8 cellular contexts compared by ENCODE assay signal in the genomic region with DNA sequence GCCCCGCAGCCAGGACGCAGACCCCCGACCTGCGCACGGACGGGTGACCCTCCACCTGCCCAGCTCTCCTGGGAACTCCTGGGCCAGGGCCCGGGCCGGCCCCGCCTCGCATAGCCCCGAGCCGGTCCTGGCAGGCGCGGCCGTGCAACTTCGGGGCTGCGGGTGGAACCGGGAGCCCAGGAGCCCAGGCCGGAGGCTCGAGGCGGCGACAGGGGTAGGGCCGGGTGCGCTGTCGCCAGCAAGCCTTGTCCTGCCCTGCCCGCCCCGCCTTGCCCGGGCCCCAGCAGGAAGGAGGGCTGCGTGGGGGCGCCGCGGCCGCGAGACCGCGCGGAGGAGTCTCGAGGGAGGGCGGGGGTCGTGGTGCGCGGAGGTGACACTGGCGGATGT. TPM values are rescaled to one million over a fixed set of nuclear protein-coding genes. Genes with fewer than 3 reads are reported as not detected.
DNase-seq lines count a peak whose midpoint lies in the region; TF ChIP-seq lines count a peak whose summit lies in the region.

No MANE protein-coding gene starts in this region.

- no CpG with 5 or more reads among the region's 43 CpGs for WGBS in trophoblast cell (ENCODE audit: extremely low coverage, insufficient coverage, insufficient read length)

- H2AK5ac ChIP-seq in trophoblast cell (ENCODE audit: low read length), result peak overlapping the region; percentile 56

- peak overlapping the region; percentile 66 to 89 (median 84) for H3K27ac ChIP-seq in Peyer's patch
- peak overlapping the region; percentile 69 for H3K27ac ChIP-seq in trophoblast cell (ENCODE audit: low read depth, low read length)

- no peak overlapping the region for H2BK12ac ChIP-seq in trophoblast cell (ENCODE audit: low read length)

- peaks cover 41% of the 10 kb centered on the region for H3K36me3 Mint-ChIP-seq in activated T-cell treated with anti-CD3 and anti-CD28 coated beads, Interleukin-2, amount 50 U/mL, for 24 hours (ENCODE audit: low read depth)

- no peaks in the 10 kb centered on the region for H3K27me3 ChIP-seq in Peyer's patch
- no peaks in the 10 kb centered on the region for H3K27me3 ChIP-seq in trophoblast cell (ENCODE audit: insufficient read depth, low read length)

- no peak for TF ChIP-seq POLR2A in Peyer's patch (IDR thresholded peaks at IDR 0.05)

- peak overlapping the region; percentile 87 for H3K4ac ChIP-seq in trophoblast cell (ENCODE audit: low read depth, low read length)

- peak overlapping the region; percentile 90 for H3K4me2 ChIP-seq in trophoblast cell (ENCODE audit: low read length)

- H2BK120ac ChIP-seq in trophoblast cell (ENCODE audit: insufficient read depth, low read length, poor library complexity), result peak overlapping the region; percentile 23

- peak overlapping the region; percentile 99 for H4K12ac ChIP-seq in trophoblast cell (ENCODE audit: low read depth, low read length)

- H3K9me3 ChIP-seq in Peyer's patch (no peaks in the 10 kb centered on the region), trophoblast cell (ENCODE audit: insufficient read depth, low read depth, low read length) (peaks cover 16% of the 10 kb centered on the region)

- peak overlapping the region; percentile 84 for H3K4me3 Mint-ChIP-seq in activated T-cell treated with anti-CD3 and anti-CD28 coated beads, Interleukin-2, amount 50 U/mL, for 24 hours

- peak overlapping the region; percentile 62 for H3K14ac ChIP-seq in trophoblast cell (ENCODE audit: low read length)

- H2AFZ ChIP-seq in trophoblast cell (ENCODE audit: insufficient read depth, low read length, poor library complexity), result peak overlapping the region; percentile 99

- TF ChIP-seq CTCF in Peyer's patch (IDR thresholded peaks at IDR 0.05) (no peak), fibroblast of the aortic adventitia (IDR thresholded peaks at IDR 0.05; ENCODE audit: insufficient read depth, low read length) (no peak)

- no peak for DNase-seq in activated T-cell treated with anti-CD3 and anti-CD28 coated beads, Interleukin-2, amount 50 U/mL, for 24 hours
- DNase-seq in activated T-cell treated with anti-CD3 and anti-CD28 coated beads for 4 hours (no peak), Peyer's patch (no peak), fibroblast of the aortic adventitia (ENCODE audit: low read depth) (no peak), trophoblast cell (peak in 1 of 2 donors; percentile 40), NCI-H345 treated with DMSO at 0.1 percent for 48 hours (lab: John Stamatoyannopoulos, UW; ENCODE audit: unreplicated experiment) (no peak), GM19238 (ENCODE audit: insufficient read length, low spot score) (no peak), dedifferentiated amniotic fluid mesenchymal stem cell (ENCODE audit: extremely low spot score) (no peak)

- no peak overlapping the region for H3K23ac ChIP-seq in trophoblast cell (ENCODE audit: low read length)

- H3K27ac Mint-ChIP-seq in activated T-cell treated with anti-CD3 and anti-CD28 coated beads, Interleukin-2, amount 50 U/mL, for 24 hours, result peak overlapping the region; percentile 84

- H4K8ac ChIP-seq in trophoblast cell (ENCODE audit: low read depth, low read length), result peak overlapping the region; percentile 91

- H3K4me1 ChIP-seq in Peyer's patch (peaks cover 4 to 15% (median 9%) of the 10 kb centered on the region in 4 donors), trophoblast cell (ENCODE audit: control insufficient read depth in 1 of 2, insufficient read depth in 2 of 2, low read length in 2 of 2) (peaks cover 9 to 11% of the 10 kb centered on the region in 2 experiments)

- peak overlapping the region; percentile 84 for H3K9ac ChIP-seq in trophoblast cell (ENCODE audit: low read length)

- H3K4me1 Mint-ChIP-seq in activated T-cell treated with anti-CD3 and anti-CD28 coated beads, Interleukin-2, amount 50 U/mL, for 24 hours (ENCODE audit: low read depth), result peaks cover 37% of the 10 kb centered on the region

- H4K91ac ChIP-seq in trophoblast cell (ENCODE audit: low read depth, low read length), result peak overlapping the region; percentile 73

- peak overlapping the region; percentile 95 for H3K18ac ChIP-seq in trophoblast cell (ENCODE audit: low read length)

- H3K4me3 ChIP-seq in Peyer's patch, result peak overlapping the region; percentile 85 to 99 (median 96)
- H3K4me3 ChIP-seq in fibroblast of the aortic adventitia (ENCODE audit: low read depth, low read length), result peak overlapping the region; percentile 79
- H3K4me3 ChIP-seq in trophoblast cell (ENCODE audit: low read depth, low read length), result peak overlapping the region; percentile 93

- H3K36me3 ChIP-seq in Peyer's patch, result no peaks in the 10 kb centered on the region
- H3K36me3 ChIP-seq in trophoblast cell (ENCODE audit: control insufficient read depth in 1 of 2, insufficient read depth in 2 of 2, low read length in 2 of 2), result peaks cover 0 to 2% of the 10 kb centered on the region in 2 experiments

- peaks cover 2% of the 10 kb centered on the region for H3K27me3 Mint-ChIP-seq in activated T-cell treated with anti-CD3 and anti-CD28 coated beads, Interleukin-2, amount 50 U/mL, for 24 hours

- peak overlapping the region; percentile 54 for H2BK5ac ChIP-seq in trophoblast cell (ENCODE audit: low read depth, low read length, poor library complexity)

- no peaks in the 10 kb centered on the region for H3K9me3 Mint-ChIP-seq in activated T-cell treated with anti-CD3 and anti-CD28 coated beads, Interleukin-2, amount 50 U/mL, for 24 hours

- H3K79me2 ChIP-seq in trophoblast cell (ENCODE audit: control insufficient read depth, insufficient read depth, low read length, poor library complexity), result peaks cover 7% of the 10 kb centered on the region

- peaks cover 6% of the 10 kb centered on the region for H3K79me1 ChIP-seq in trophoblast cell (ENCODE audit: low read length)

RNA-seq across cellular contexts. Expression of a gene that starts 0.4 kb away (rescaled TPM):
- total RNA-seq in Peyer's patch (10 to 100 TPM; 16.3 to 85.4 (median 54.6) TPM), fibroblast of the aortic adventitia (ENCODE audit: low replicate concordance) (11.9 and 29.4 TPM in 2 replicates)
- polyA plus RNA-seq in trophoblast cell (2013), result 8.3 TPM in 2 replicates

RNA-seq across cellular contexts. Expression of a gene that starts 11.2 kb away (rescaled TPM):
- total RNA-seq in Peyer's patch (1 to 10 TPM in 2 of 4 donors, under 1 TPM in 1, not detected in 1; 0.27 to 3.3 (median 1.1) TPM), fibroblast of the aortic adventitia (ENCODE audit: low replicate concordance) (0.09 and 0.33 TPM in 2 replicates)
- polyA plus RNA-seq in trophoblast cell (2013), result 1.9 and 2.1 TPM in 2 replicates
